Comparison of ENCODE assay signal across 8 cellular contexts in the genomic region with DNA sequence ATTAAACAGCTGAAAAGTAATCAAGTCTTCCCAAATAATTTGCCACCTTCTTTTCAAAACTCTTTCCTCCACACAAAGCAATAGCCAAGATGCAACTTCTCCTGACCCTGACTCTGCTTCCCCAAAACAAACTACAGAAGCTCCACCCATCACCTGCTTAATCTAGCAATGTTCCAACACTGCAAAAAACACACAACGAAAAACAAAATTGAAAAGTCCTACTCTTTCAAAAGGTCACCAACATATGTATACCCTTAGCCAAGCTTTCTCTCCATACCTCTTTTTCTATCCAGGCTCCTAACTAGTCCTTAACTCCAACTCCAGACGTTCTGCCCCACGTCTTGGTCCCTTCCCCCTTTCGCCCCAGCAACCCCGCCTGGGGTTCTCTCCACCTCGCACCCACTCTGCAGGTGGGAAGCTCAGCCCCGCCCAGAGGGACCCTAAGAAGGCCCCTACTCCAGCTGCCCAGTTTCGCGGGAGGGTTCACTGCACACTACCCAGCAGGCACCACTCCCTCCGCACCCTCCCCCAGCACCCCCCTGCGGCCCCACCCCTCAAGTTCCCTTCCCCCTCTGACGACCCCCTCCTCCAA. TPM values are rescaled to one million over a fixed set of nuclear protein-coding genes. Genes with fewer than 3 reads are reported as not detected.
DNase-seq lines count a peak whose midpoint lies in the region; ATAC-seq and TF ChIP-seq lines count a peak whose summit lies in the region.

No MANE protein-coding gene starts in this region.

- H3K9me3 ChIP-seq in A673 (ENCODE audit: low read depth, low read length, poor library complexity, severe bottlenecking), result peaks cover 24% of the 10 kb centered on the region
- no peaks in the 10 kb centered on the region for H3K9me3 ChIP-seq in upper lobe of left lung

- POLR2A ChIA-PET in A673 (lab: Charles Lee; ENCODE audit: low non-redundant PET), result interaction anchor here (0.6 kb wide), 1 partner anchor 90 kb away, joined by 3 read pairs; no protein-coding TSS in a partner anchor
- POLR2A ChIA-PET in naive thymus-derived CD8-positive, alpha-beta T cell (lab: Charles Lee), result interaction anchor here (0.6 to 1.5 kb wide), 8 partner anchors 8 to 245 kb away, joined by 3 to 10 read pairs (median 4); a partner anchor contains a TSS

- BruUV-seq in A673 (replicated peaks; lab: Mats Ljungman, UMichigan), result no TSS peak

- no peaks in the 10 kb centered on the region for H3K4me1 ChIP-seq in A673 (ENCODE audit: insufficient read depth, low read length, poor library complexity, severe bottlenecking)
- H3K4me1 ChIP-seq in upper lobe of left lung, result peaks cover 34 to 43% (median 40%) of the 10 kb centered on the region in 4 donors

- TF ChIP-seq CTCF in A673 (conservative IDR thresholded peaks at IDR 0.05; ENCODE audit: low read depth, low read length) (no peak), epithelial cell of esophagus (IDR thresholded peaks at IDR 0.05; ENCODE audit: insufficient read depth, low read depth, low read length, missing control alignments) (no peak), upper lobe of left lung (IDR thresholded peaks at IDR 0.05) (no peak)

- H3K27ac Mint-ChIP-seq in naive thymus-derived CD8-positive, alpha-beta T cell, result peak overlapping the region; percentile 61 to 100 (median 98)

- peak; percentile 32 for DNase-seq in A673 (ENCODE audit: low spot score)
- peak; percentile 9 for DNase-seq in activated CD4-positive, alpha-beta T cell treated with anti-CD3 and anti-CD28 coated beads for 1 hour
- DNase-seq in epithelial cell of esophagus (ENCODE audit: low read depth), result no peak
- peak in 6 of 10 donors; percentile 4 to 18 (median 6) for DNase-seq in naive thymus-derived CD8-positive, alpha-beta T cell
- peak in 1 of 2 donors; percentile 29 for DNase-seq in upper lobe of left lung
- no peak for DNase-seq in inferior parietal cortex (ENCODE audit: extremely low spot score)

- peaks cover 0 to 5% (median 4%) of the 10 kb centered on the region in 5 donors for H3K27me3 Mint-ChIP-seq in naive thymus-derived CD8-positive, alpha-beta T cell

- intact Hi-C loops in A673 (cut with micrococcal nuclease; ENCODE audit: unreplicated experiment), result no loop called here

- ATAC-seq in GM18909 (IDR thresholded peaks at IDR 0.05; ENCODE audit: poor library complexity, unreplicated experiment) (peak; percentile 26), HG03571 (IDR thresholded peaks at IDR 0.05; ENCODE audit: unreplicated experiment) (peak; percentile 7), upper lobe of left lung (ENCODE audit: low FRiP score in 2 of 2) (peak in 1 of 2 donors; percentile 5)
- no peak for ATAC-seq in naive thymus-derived CD8-positive, alpha-beta T cell

- peaks cover 34 to 66% (median 62%) of the 10 kb centered on the region in 4 donors for H3K4me1 Mint-ChIP-seq in naive thymus-derived CD8-positive, alpha-beta T cell

- 1% methylated on average over 10 to 12 of the region's 12 CpGs for WGBS in upper lobe of left lung, 2 donors

- peaks cover 19% of the 10 kb centered on the region for H3K36me3 ChIP-seq in A673 (ENCODE audit: insufficient read depth, low read length, poor library complexity, severe bottlenecking)
- H3K36me3 ChIP-seq in upper lobe of left lung, result no peaks in the 10 kb centered on the region

- peak overlapping the region; percentile 99 for H3K4me3 ChIP-seq in A673 (ENCODE audit: low read depth, low read length, poor library complexity, severe bottlenecking)
- peak overlapping the region; percentile 84 for H3K4me3 ChIP-seq in epithelial cell of esophagus (ENCODE audit: low read length)
- H3K4me3 ChIP-seq in upper lobe of left lung, result peak overlapping the region; percentile 86 to 100 (median 90)

- peak overlapping the region; percentile 81 to 99 (median 96) for H3K4me3 Mint-ChIP-seq in naive thymus-derived CD8-positive, alpha-beta T cell

- CTCF ChIA-PET in A673 (lab: Charles Lee), result interaction anchor here (2.1 kb wide), 1 partner anchor 102 kb away, joined by 5 read pairs; no protein-coding TSS in a partner anchor

- H3K27ac ChIP-seq in A673 (ENCODE audit: low read depth, low read length, poor library complexity, severe bottlenecking), result peak overlapping the region; percentile 98
- H3K27ac ChIP-seq in upper lobe of left lung, result peak overlapping the region; percentile 79 to 96 (median 90)

- H3K9me3 Mint-ChIP-seq in naive thymus-derived CD8-positive, alpha-beta T cell, result peaks cover 0 to 8% (median 0%) of the 10 kb centered on the region in 9 donors

- no peaks in the 10 kb centered on the region for H3K27me3 ChIP-seq in A673 (replicated peaks; ENCODE audit: insufficient read depth, low read depth, low read length, poor library complexity)
- no peaks in the 10 kb centered on the region for H3K27me3 ChIP-seq in upper lobe of left lung

- no peak for TF ChIP-seq EP300 in upper lobe of left lung (IDR thresholded peaks at IDR 0.05)

- peaks cover 0 to 16% (median 14%) of the 10 kb centered on the region in 3 donors for H3K36me3 Mint-ChIP-seq in naive thymus-derived CD8-positive, alpha-beta T cell

- no peak for TF ChIP-seq POLR2A in upper lobe of left lung (IDR thresholded peaks at IDR 0.05)

RNA-seq across cellular contexts. Expression of a gene that starts 0.7 kb away (rescaled TPM):
- total RNA-seq in A673 (2021) (233 and 240 TPM in 2 replicates), upper lobe of left lung (100 to 1,000 TPM in 1 of 6 donors, 10 to 100 TPM in 5; 54.4 to 111 (median 79.8) TPM)
- 10 to 100 TPM; 91.8 to 93.8 TPM for total RNA-seq in naive thymus-derived CD8-positive, alpha-beta T cell
- 10 to 100 TPM; 49.6 to 52.0 (median 49.7) TPM for polyA plus RNA-seq in naive thymus-derived CD8-positive, alpha-beta T cell

Comparison
In these comparisons a context has a peak if more than half of its experiments do, and no peak if none do; other contexts are left out.
1. DNase-seq: peak in A673 (single experiment), activated CD4-positive, alpha-beta T cell treated with anti-CD3 and anti-CD28 coated beads for 1 hour (single experiment) and naive thymus-derived CD8-positive, alpha-beta T cell (6 of 10); none in epithelial cell of esophagus (single experiment) and inferior parietal cortex (single experiment).
2. ATAC-seq: peak in GM18909 (single experiment) and HG03571 (single experiment); none in naive thymus-derived CD8-positive, alpha-beta T cell (0 of 2).
3. Peak in every context shown above with its lines, with median percentiles within 50 percentile points of each other: H3K4me3 ChIP-seq.